9 cellular contexts compared by ENCODE assay signal in genomic region chr10:47261121-47261520, GRCh38. TPM values are rescaled to one million over a fixed set of nuclear protein-coding genes. Genes with fewer than 3 reads are reported as not detected.
DNase-seq lines count a peak whose midpoint lies in the region; ATAC-seq, FAIRE-seq and TF ChIP-seq lines count a peak whose summit lies in the region.
"Had no signal": no experiment of that assay in that cellular context is flagged by ENCODE, and none has a peak within 500 bp of the region (broad histone marks: within the 10 kb centered on the region; RNA-seq: fewer than 3 reads in every experiment).

No MANE protein-coding gene starts in this region.

- H3K27ac ChIP-seq in BLaER1 treated with 17β-estradiol and CSF1 and Interleukin-3, amounts not matched to agents 10 nM and 100 nM = peak overlapping the region in 9 of 11 experiments; percentile 16 to 94 (median 90); a peak in 17 of 22 replicates
- no peak overlapping the region for H3K27ac ChIP-seq in esophagus squamous epithelium

- no peaks in the 10 kb centered on the region for H3K27me3 Mint-ChIP-seq in activated T-helper 2 cell treated with anti-CD3 and anti-CD28 coated beads, Interferon-gamma antibody, Interleukin-2, Interleukin-4, amounts not matched to agents 10 μg/mL and 5 μg/mL and 100 μg/mL, durations not matched to agents 14 hours and 24 hours and 36 hours (ENCODE audit: low read depth)

- H3K4me3 Mint-ChIP-seq in activated T-helper 2 cell treated with anti-CD3 and anti-CD28 coated beads, Interferon-gamma antibody, Interleukin-2, Interleukin-4, amounts not matched to agents 10 μg/mL and 5 μg/mL and 100 μg/mL, durations not matched to agents 14 hours and 24 hours and 36 hours (ENCODE audit: low read depth) = no peak overlapping the region

- peaks cover 75% of the 10 kb centered on the region for H3K4me1 Mint-ChIP-seq in activated T-helper 2 cell treated with anti-CD3 and anti-CD28 coated beads, Interferon-gamma antibody, Interleukin-2, Interleukin-4, amounts not matched to agents 10 μg/mL and 5 μg/mL and 100 μg/mL, durations not matched to agents 14 hours and 24 hours and 36 hours (ENCODE audit: low read depth)

- peak overlapping the region; percentile 51 to 91 (median 75); a peak in 21 of 22 replicates for H3K4me2 ChIP-seq in BLaER1 treated with 17β-estradiol and CSF1 and Interleukin-3, amounts not matched to agents 10 nM and 100 nM

- no peak for FAIRE-seq in frontal cortex (lab: Jason Lieb, UNC)
- FAIRE-seq: TTC549 had no signal

- H3K4me3 ChIP-seq in BLaER1 treated with 17β-estradiol and CSF1 and Interleukin-3, amounts not matched to agents 10 nM and 100 nM = no peak overlapping the region
- H3K4me3 ChIP-seq in esophagus squamous epithelium = no peak overlapping the region

- H3K9ac ChIP-seq in BLaER1 treated with 17β-estradiol and CSF1 and Interleukin-3, amounts not matched to agents 10 nM and 100 nM = peak overlapping the region in 7 of 11 experiments; percentile 22 to 63 (median 46); a peak in 9 of 22 replicates

- TF ChIP-seq CTCF in esophagus squamous epithelium (IDR thresholded peaks at IDR 0.05) = no peak

- H3K36me3 Mint-ChIP-seq in activated T-helper 2 cell treated with anti-CD3 and anti-CD28 coated beads, Interferon-gamma antibody, Interleukin-2, Interleukin-4, amounts not matched to agents 10 μg/mL and 5 μg/mL and 100 μg/mL, durations not matched to agents 14 hours and 24 hours and 36 hours (ENCODE audit: low read depth) = peaks cover 21% of the 10 kb centered on the region

- H3K4me1 ChIP-seq in BLaER1 treated with 17β-estradiol and CSF1 and Interleukin-3, amounts not matched to agents 10 nM and 100 nM = peaks cover 35 to 69% (median 64%) of the 10 kb centered on the region in 10 experiments
- H3K4me1 ChIP-seq in esophagus squamous epithelium = no peaks in the 10 kb centered on the region

- peaks cover 14% of the 10 kb centered on the region for H3K9me3 Mint-ChIP-seq in activated T-helper 2 cell treated with anti-CD3 and anti-CD28 coated beads, Interferon-gamma antibody, Interleukin-2, Interleukin-4, amounts not matched to agents 10 μg/mL and 5 μg/mL and 100 μg/mL, durations not matched to agents 14 hours and 24 hours and 36 hours

- peak; percentile 9 for DNase-seq in activated T-helper 2 cell treated with anti-CD3 and anti-CD28 coated beads, Interferon-gamma antibody, Interleukin-2, Interleukin-4, amounts not matched to agents 10 μg/mL and 5 μg/mL and 100 μg/mL, durations not matched to agents 14 hours and 24 hours and 36 hours (ENCODE audit: low spot score)
- DNase-seq in frontal cortex (ENCODE audit: low spot score in 2 of 2) = no peak
- DNase-seq in kidney glomerular epithelial cell (lab: John Stamatoyannopoulos, UW) = no peak
- DNase-seq in DMS 273 treated with DMSO at 0.1 percent for 48 hours (lab: John Stamatoyannopoulos, UW) = no peak
- no peak for DNase-seq in esophagus squamous epithelium (lab: John Stamatoyannopoulos, UW)

- peaks cover 0 to 79% (median 0%) of the 10 kb centered on the region in 11 experiments; a peak in 5 of 22 replicates for H3K27me3 ChIP-seq in BLaER1 treated with 17β-estradiol and CSF1 and Interleukin-3, amounts not matched to agents 10 nM and 100 nM
- H3K27me3 ChIP-seq in esophagus squamous epithelium = peaks cover 0 to 30% (median 0%) of the 10 kb centered on the region in 4 donors

- ATAC-seq in GM19455 (IDR thresholded peaks at IDR 0.05; ENCODE audit: unreplicated experiment) (peak; percentile 94), HG03442 (IDR thresholded peaks at IDR 0.05; ENCODE audit: unreplicated experiment) (peak; percentile 98)

- WGBS in esophagus squamous epithelium, 2 donors = 57 to 100% methylated on average over 1 of the region's 1 CpG

- H4K20me1 ChIP-seq in BLaER1 treated with 17β-estradiol and CSF1 and Interleukin-3, amounts not matched to agents 10 nM and 100 nM = peaks cover 0 to 7% (median 0%) of the 10 kb centered on the region in 11 experiments; a peak in 2 of 22 replicates

- 0 out of 22 replicates have a peak, but pooled peaks cover 0 to 3% (median 0%) of the 10 kb centered on the region in 11 experiments for H3K36me3 ChIP-seq in BLaER1 treated with 17β-estradiol and CSF1 and Interleukin-3, amounts not matched to agents 10 nM and 100 nM
- no peaks in the 10 kb centered on the region for H3K36me3 ChIP-seq in esophagus squamous epithelium

- H3K9me3 ChIP-seq in BLaER1 treated with 17β-estradiol and CSF1 and Interleukin-3, amounts not matched to agents 10 nM and 100 nM (replicated peaks in 1 of 11) = peaks cover 0 to 47% (median 19%) of the 10 kb centered on the region in 11 experiments; a peak in 18 of 22 replicates
- no peaks in the 10 kb centered on the region for H3K9me3 ChIP-seq in esophagus squamous epithelium

- H3K27ac Mint-ChIP-seq in activated T-helper 2 cell treated with anti-CD3 and anti-CD28 coated beads, Interferon-gamma antibody, Interleukin-2, Interleukin-4, amounts not matched to agents 10 μg/mL and 5 μg/mL and 100 μg/mL, durations not matched to agents 14 hours and 24 hours and 36 hours = peak overlapping the region; percentile 89

- TF ChIP-seq POLR2A in esophagus squamous epithelium (IDR thresholded peaks at IDR 0.05) = no peak

- intact Hi-C loops in activated T-helper 2 cell treated with anti-CD3 and anti-CD28 coated beads, Interferon-gamma antibody, Interleukin-2, Interleukin-4, amounts not matched to agents 10 μg/mL and 5 μg/mL and 100 μg/mL, durations not matched to agents 14 hours and 24 hours and 36 hours (cut with micrococcal nuclease) = loop anchor here (5.0 kb wide), 1 partner anchor 51 kb away; no protein-coding TSS in a partner anchor
- intact Hi-C loops in esophagus squamous epithelium (cut with DNase I) = no loop called here

RNA-seq across cellular contexts. Expression of gene GDF10, which starts 38.9 kb away (rescaled TPM):
- 0.11 and 0.25 TPM in 2 replicates for total RNA-seq in activated T-helper 2 cell treated with anti-CD3 and anti-CD28 coated beads, Interferon-gamma antibody, Interleukin-2, Interleukin-4, amounts not matched to agents 10 μg/mL and 5 μg/mL and 100 μg/mL, durations not matched to agents 14 hours and 24 hours and 36 hours
- total RNA-seq in frontal cortex (6.5 TPM), esophagus squamous epithelium (10 to 100 TPM in 1 of 4 donors, under 1 TPM in 3; 0.29 to 12.6 (median 0.57) TPM)

Comparison
In these comparisons a context has a peak if more than half of its experiments do, and no peak if none do; other contexts are left out.
1. H3K27ac ChIP-seq: peak in BLaER1 treated with 17β-estradiol and CSF1 and Interleukin-3, amounts not matched to agents 10 nM and 100 nM (9 of 11); none in esophagus squamous epithelium (0 of 4).